22 cellular contexts compared by ENCODE assay signal in genomic region chr7:18226598-18226997, GRCh38.
DNase-seq lines count a peak whose midpoint lies in the region; ATAC-seq and TF ChIP-seq lines count a peak whose summit lies in the region.
"Had no signal": no experiment of that assay in that cellular context is flagged by ENCODE, and none has a peak within 500 bp of the region (broad histone marks: within the 10 kb centered on the region; RNA-seq: fewer than 3 reads in every experiment).

No MANE protein-coding gene starts in this region.

- no peaks in the 10 kb centered on the region for H3K4me1 ChIP-seq in GM23338 (ENCODE audit: insufficient read depth)
- H3K4me1 ChIP-seq in ascending aorta = peaks cover 0 to 15% of the 10 kb centered on the region in 2 donors
- peaks cover 9% of the 10 kb centered on the region for H3K4me1 ChIP-seq in mucosa of descending colon (ENCODE audit: low read depth)
- H3K4me1 ChIP-seq: BE2C, SJSA1 had no signal

- H3K36me3 ChIP-seq in GM23338 (ENCODE audit: insufficient read depth) (no peaks in the 10 kb centered on the region), ascending aorta (no peaks in the 10 kb centered on the region), mucosa of descending colon (ENCODE audit: low read depth) (no peaks in the 10 kb centered on the region)
- H3K36me3 ChIP-seq: BE2C, SJSA1 had no signal

- H3F3A ChIP-seq in GM23338 (replicated peaks; ENCODE audit: low read depth) = no peaks in the 10 kb centered on the region

- H3K27ac Mint-ChIP-seq in GM23338 (no peak overlapping the region), mesothelial cell of epicardium (peak overlapping the region; percentile 30)
- H3K27ac Mint-ChIP-seq: HFFc6 had no signal

- H2AFZ ChIP-seq in GM23338 = peak overlapping the region; percentile 53; the same call in 1 of the 2 replicates

- no peaks in the 10 kb centered on the region for H3K79me2 ChIP-seq in GM23338 (replicated peaks; ENCODE audit: insufficient read depth)

- CTCF ChIA-PET in HEK293T (lab: Yijun Ruan, JAX) = no interaction called here

- intact Hi-C loops in ascending aorta (cut with DNase I) (loop anchor here (10.0 kb wide), 1 partner anchor 888 kb away; the partner anchor contains the start of gene TWIST1), mucosa of descending colon (cut with DNase I, micrococcal nuclease) (no loop called here)

- no peak overlapping the region for H3K27ac ChIP-seq in GM23338 (ENCODE audit: low read depth)
- H3K27ac ChIP-seq in ascending aorta = peak overlapping the region; percentile 37 to 44
- H3K27ac ChIP-seq in coronary artery = no peak overlapping the region
- H3K27ac ChIP-seq: SJSA1 had no signal

- ATAC-seq in GM23338 (no peak), mucosa of descending colon (no peak)

- H3K4me3 Mint-ChIP-seq in GM23338 = no peak overlapping the region
- no peak overlapping the region for H3K4me3 Mint-ChIP-seq in mesothelial cell of epicardium
- H3K4me3 Mint-ChIP-seq: CD14-positive monocyte, H9, HFFc6 had no signal

- H3K9me2 ChIP-seq in GM23338 (ENCODE audit: insufficient read depth) = no peaks in the 10 kb centered on the region

- TF ChIP-seq CTCF in GM23338 (conservative IDR thresholded peaks at IDR 0.05; ENCODE audit: low read depth in 2 of 2) (no peak), ascending aorta (IDR thresholded peaks at IDR 0.05) (no peak), mesothelial cell of epicardium (IDR thresholded peaks at IDR 0.05; ENCODE audit: unreplicated experiment) (no peak), mucosa of descending colon (IDR thresholded peaks at IDR 0.05) (no peak), coronary artery (IDR thresholded peaks at IDR 0.05) (no peak)

- H3K27me3 ChIP-seq in GM23338 (ENCODE audit: insufficient read depth) (no peaks in the 10 kb centered on the region), ascending aorta (no peaks in the 10 kb centered on the region)
- H3K27me3 ChIP-seq: BE2C, SJSA1 had no signal

- H3K36me3 Mint-ChIP-seq in GM23338 (ENCODE audit: low read depth) (no peaks in the 10 kb centered on the region), mesothelial cell of epicardium (no peaks in the 10 kb centered on the region)
- H3K36me3 Mint-ChIP-seq: CD14-positive monocyte, IgD-negative memory B cell had no signal

- H3K4me3 ChIP-seq in GM23338 = no peak overlapping the region
- no peak overlapping the region for H3K4me3 ChIP-seq in ascending aorta
- H3K4me3 ChIP-seq in mucosa of descending colon = no peak overlapping the region
- no peak overlapping the region for H3K4me3 ChIP-seq in coronary artery
- H3K4me3 ChIP-seq: SJSA1 had no signal

- no peaks in the 10 kb centered on the region for H3K4me1 Mint-ChIP-seq in GM23338
- peaks cover 50% of the 10 kb centered on the region for H3K4me1 Mint-ChIP-seq in mesothelial cell of epicardium
- H3K4me1 Mint-ChIP-seq: H9 had no signal

- H3K9me3 ChIP-seq in ascending aorta (no peaks in the 10 kb centered on the region), mucosa of descending colon (no peaks in the 10 kb centered on the region)
- H3K9me3 ChIP-seq: BE2C, SJSA1 had no signal

- POLR2A ChIA-PET in HEK293T (lab: Yijun Ruan, JAX) = no interaction called here

- H4K20me1 ChIP-seq in GM23338 (replicated peaks; ENCODE audit: insufficient read depth) = no peaks in the 10 kb centered on the region

- H3K4me2 ChIP-seq in GM23338 = no peak overlapping the region

- no peaks in the 10 kb centered on the region for H3K27me3 Mint-ChIP-seq in GM23338 (ENCODE audit: insufficient read depth, low read depth, poor library complexity)
- H3K27me3 Mint-ChIP-seq in mesothelial cell of epicardium (ENCODE audit: low read depth) = no peaks in the 10 kb centered on the region
- H3K27me3 Mint-ChIP-seq: IgD-negative memory B cell had no signal

- DNase-seq in GM23338 (ENCODE audit: low spot score) = no peak
- DNase-seq in ascending aorta (ENCODE audit: low spot score in 2 of 2) = no peak
- no peak for DNase-seq in mesothelial cell of epicardium (ENCODE audit: low spot score in 2 of 2, unreplicated experiment in 2 of 2)
- DNase-seq in kidney glomerular epithelial cell (lab: John Stamatoyannopoulos, UW) = no peak
- DNase-seq in HEK293T (ENCODE audit: extremely low spot score) = no peak
- DNase-seq in mucosa of descending colon = no peak
- DNase-seq in coronary artery (ENCODE audit: low spot score) = no peak
- DNase-seq: BE2C, DMS153, H9, HFFc6, MV-4-11, NCI-H1105 treated with DMSO at 0.1 percent for 48 hours, NCI-H146, NCI-H1930, NCI-H446, NCI-H524 treated with DMSO at 0.1 percent for 48 hours, Right ventricle myocardium superior, RPMI8226 had no signal

- H3K9me3 Mint-ChIP-seq in GM23338 (no peaks in the 10 kb centered on the region), mesothelial cell of epicardium (no peaks in the 10 kb centered on the region)
- H3K9me3 Mint-ChIP-seq: H9, HFFc6, IgD-negative memory B cell had no signal

TF ChIP-seq in GM23338, 12 proteins besides CTCF, POLR2A, EP300 and RAD21 (continues in another document):
- no peak for TF ChIP-seq POLR2AphosphoS5 (IDR thresholded peaks at IDR 0.05; ENCODE audit: low read depth)
- no peak for TF ChIP-seq NANOG (IDR thresholded peaks at IDR 0.05; ENCODE audit: borderline replicate concordance)
- TF ChIP-seq REST (IDR thresholded peaks at IDR 0.05; ENCODE audit: unreplicated experiment) = no peak
- no peak for TF ChIP-seq CREB1 (CRISPR knock-in tag; IDR thresholded peaks at IDR 0.05; ENCODE audit: low read depth)
- no peak for TF ChIP-seq STAT1 (IDR thresholded peaks at IDR 0.05; ENCODE audit: unreplicated experiment)
- TF ChIP-seq ZNF114 (CRISPR knock-in tag; IDR thresholded peaks at IDR 0.05) = no peak
- no peak for TF ChIP-seq JUNB (IDR thresholded peaks at IDR 0.05; ENCODE audit: unreplicated experiment)

TF ChIP-seq in HEK293T, 16 proteins besides CTCF, POLR2A, EP300 and RAD21:
- TF ChIP-seq, protein P1, sequence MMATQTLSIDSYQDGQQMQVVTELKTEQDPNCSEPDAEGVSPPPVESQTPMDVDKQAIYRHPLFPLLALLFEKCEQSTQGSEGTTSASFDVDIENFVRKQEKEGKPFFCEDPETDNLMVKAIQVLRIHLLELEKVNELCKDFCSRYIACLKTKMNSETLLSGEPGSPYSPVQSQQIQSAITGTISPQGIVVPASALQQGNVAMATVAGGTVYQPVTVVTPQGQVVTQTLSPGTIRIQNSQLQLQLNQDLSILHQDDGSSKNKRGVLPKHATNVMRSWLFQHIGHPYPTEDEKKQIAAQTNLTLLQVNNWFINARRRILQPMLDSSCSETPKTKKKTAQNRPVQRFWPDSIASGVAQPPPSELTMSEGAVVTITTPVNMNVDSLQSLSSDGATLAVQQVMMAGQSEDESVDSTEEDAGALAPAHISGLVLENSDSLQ (IDR thresholded peaks at IDR 0.05) = no peak
- no peak for TF ChIP-seq SUZ12 (IDR thresholded peaks at IDR 0.05)
- TF ChIP-seq SP1 (IDR thresholded peaks at IDR 0.05) = no peak
- no peak for TF ChIP-seq FOXA1 (IDR thresholded peaks at IDR 0.05)

Comparison
In these comparisons a context has a peak if more than half of its experiments do, and no peak if none do; other contexts are left out.
1. H3K27ac ChIP-seq: peak in ascending aorta (2 of 2); none in GM23338 (single experiment) and coronary artery (0 of 2).